In genomic region chr18:48590678-48591077, GRCh38 we compare ENCODE assay signal across 12 cellular contexts. TPM values are rescaled to one million over a fixed set of nuclear protein-coding genes. Genes with fewer than 3 reads are reported as not detected.
A peak's percentile ranks its signal among the peaks of the same experiment; 100 is the strongest.
DNase-seq lines count a peak whose midpoint lies in the region; ATAC-seq and TF ChIP-seq lines count a peak whose summit lies in the region.
"Had no signal": no experiment of that assay in that cellular context is flagged by ENCODE, and none has a peak within 500 bp of the region (broad histone marks: within the 10 kb centered on the region; RNA-seq: fewer than 3 reads in every experiment).

No MANE protein-coding gene starts in this region.

- no peaks in the 10 kb centered on the region for H3K9me3 ChIP-seq in left lung
- H3K9me3 ChIP-seq: mucosa of descending colon had no signal

- DNase-seq in AG20443 (ENCODE audit: low spot score) (peak; percentile 86), NCI-H226 (peak; percentile 92), dedifferentiated amniotic fluid mesenchymal stem cell (ENCODE audit: extremely low spot score) (peak; percentile 25), left lung (no peak), Calu3 (no peak), endothelial cell (ENCODE audit: low spot score) (no peak), medulla oblongata (ENCODE audit: extremely low spot score) (no peak)
- DNase-seq: erythroblast; mucosa of descending colon; NCI-H82; stimulated activated CD4-positive, alpha-beta T cell treated with anti-CD3 and anti-CD28 coated beads, Interleukin-4, amount 100 ng/mL, for 24 hours had no signal

- H3K4me3 Mint-ChIP-seq in Calu3 (ENCODE audit: low read depth, unreplicated experiment) (no peak overlapping the region), endothelial cell (ENCODE audit: unreplicated experiment) (no peak overlapping the region)

- H3K36me3 Mint-ChIP-seq in Calu3 (ENCODE audit: insufficient read depth, unreplicated experiment) (no peaks in the 10 kb centered on the region), endothelial cell (ENCODE audit: low read depth, unreplicated experiment) (peaks cover 7% of the 10 kb centered on the region)

- H3K9me3 Mint-ChIP-seq in Calu3 (ENCODE audit: low read depth, unreplicated experiment) (no peaks in the 10 kb centered on the region), endothelial cell (ENCODE audit: unreplicated experiment) (no peaks in the 10 kb centered on the region)

- H3K27ac ChIP-seq in left lung = no peak overlapping the region

- no peak overlapping the region for H3K4me3 ChIP-seq in left lung
- H3K4me3 ChIP-seq: mucosa of descending colon had no signal

- no peaks in the 10 kb centered on the region for H3K27me3 ChIP-seq in left lung

- ATAC-seq in left lung (peak; percentile 27), HG03342 (IDR thresholded peaks at IDR 0.05; ENCODE audit: unreplicated experiment) (no peak)
- ATAC-seq: mucosa of descending colon had no signal

- H3K27ac Mint-ChIP-seq in Calu3 (ENCODE audit: unreplicated experiment) (no peak overlapping the region), endothelial cell (ENCODE audit: unreplicated experiment) (no peak overlapping the region)

- peaks cover 0 to 2% of the 10 kb centered on the region in 2 donors for H3K36me3 ChIP-seq in left lung

- H3K4me1 Mint-ChIP-seq in Calu3 (ENCODE audit: low read depth, unreplicated experiment) (no peaks in the 10 kb centered on the region), endothelial cell (ENCODE audit: unreplicated experiment) (peaks cover 2% of the 10 kb centered on the region)

- TF ChIP-seq CTCF in left lung (IDR thresholded peaks at IDR 0.05) (no peak), Calu3 (IDR thresholded peaks at IDR 0.05; ENCODE audit: unreplicated experiment) (no peak), endothelial cell (IDR thresholded peaks at IDR 0.05; ENCODE audit: unreplicated experiment) (no peak)

- CTCF ChIA-PET in Calu3 (lab: Charles Lee) = no interaction called here

- BruUV-seq in Calu3 (replicated peaks; lab: Mats Ljungman, UMichigan) = no TSS peak

- H3K4me1 ChIP-seq in left lung = no peaks in the 10 kb centered on the region

- H3K27me3 Mint-ChIP-seq in Calu3 (ENCODE audit: unreplicated experiment) (no peaks in the 10 kb centered on the region), endothelial cell (ENCODE audit: unreplicated experiment) (no peaks in the 10 kb centered on the region)

- intact Hi-C loops in left lung (cut with DNase I) = no loop called here
- intact Hi-C loops in Calu3 (cut with micrococcal nuclease; ENCODE audit: unreplicated experiment) = no loop called here

RNA-seq across cellular contexts. Expression of gene CTIF, which starts 51.8 kb away (rescaled TPM):
- total RNA-seq in left lung (10 to 100 TPM; 37.1 to 46.1 TPM), Calu3 (2022) (33.2 and 40.8 TPM in 2 replicates), endothelial cell (ENCODE audit: unreplicated experiment) (51.5 TPM)

Comparison
In these comparisons a context has a peak if more than half of its experiments do, and no peak if none do; other contexts are left out.
1. DNase-seq: peak in AG20443 (single experiment), NCI-H226 (single experiment) and dedifferentiated amniotic fluid mesenchymal stem cell (single experiment); none in left lung (0 of 2), Calu3 (single experiment), endothelial cell (single experiment) and medulla oblongata (single experiment).